In genomic region chr3:151979914-151980313, GRCh38 we compare ENCODE assay signal across 17 cellular contexts.
DNase-seq lines count a peak whose midpoint lies in the region; ATAC-seq and TF ChIP-seq lines count a peak whose summit lies in the region.
"Had no signal": no experiment of that assay in that cellular context is flagged by ENCODE, and none has a peak within 500 bp of the region (broad histone marks: within the 10 kb centered on the region; RNA-seq: fewer than 3 reads in every experiment).

No MANE protein-coding gene starts in this region.

- no peak for ATAC-seq in HG02870 (IDR thresholded peaks at IDR 0.05; ENCODE audit: unreplicated experiment)
- ATAC-seq: HCT116 had no signal

- TF ChIP-seq POLR2A in NB4 (IDR thresholded peaks at IDR 0.05; ENCODE audit: extremely low read depth, insufficient read length) = no peak

- no peak for TF ChIP-seq CTCF in NB4 (IDR thresholded peaks at IDR 0.05; ENCODE audit: low read depth, low read length)

- no peak overlapping the region for H3K4me3 ChIP-seq in NB4 (ENCODE audit: low read depth, low read length)
- H3K4me3 ChIP-seq: GM23248, PC-9 had no signal

- peak; percentile 6 for DNase-seq in SIG-M5 treated with dmso at 0.1 percent for 504 hours (lab: John Stamatoyannopoulos, UW; ENCODE audit: unreplicated experiment)
- no peak for DNase-seq in SIG-M5 (lab: John Stamatoyannopoulos, UW)
- DNase-seq in NB4 (ENCODE audit: low read depth) = peak; percentile 24
- DNase-seq in fibroblast of peridontal ligament (ENCODE audit: extremely low read depth) = peak; percentile 51
- no peak for DNase-seq in HUDEP-2 (lab: John Stamatoyannopoulos, UW; ENCODE audit: unreplicated experiment in 76 of 76)
- no peak for DNase-seq in AG20443 (ENCODE audit: low spot score)
- no peak for DNase-seq in effector CD8-positive, alpha-beta T cell (lab: John Stamatoyannopoulos, UW)
- DNase-seq: DMS 273 treated with DMSO at 0.1 percent for 48 hours, GM23248, NCI-H1436, NCI-H2029, NCI-H2171 treated with DMSO at 0.1 percent for 48 hours, NCI-H446 treated with DMSO at 0.1 percent for 48 hours, PC-9, T-helper 1 cell had no signal

Comparison
In these comparisons a context has a peak if more than half of its experiments do, and no peak if none do; other contexts are left out.
1. DNase-seq: peak in SIG-M5 treated with dmso at 0.1 percent for 504 hours (single experiment), NB4 (single experiment) and fibroblast of peridontal ligament (single experiment); none in SIG-M5 (single experiment), HUDEP-2 (0 of 76), AG20443 (single experiment) and effector CD8-positive, alpha-beta T cell (single experiment).